Comparison of ENCODE assay signal across 8 cellular contexts in the genomic region with DNA sequence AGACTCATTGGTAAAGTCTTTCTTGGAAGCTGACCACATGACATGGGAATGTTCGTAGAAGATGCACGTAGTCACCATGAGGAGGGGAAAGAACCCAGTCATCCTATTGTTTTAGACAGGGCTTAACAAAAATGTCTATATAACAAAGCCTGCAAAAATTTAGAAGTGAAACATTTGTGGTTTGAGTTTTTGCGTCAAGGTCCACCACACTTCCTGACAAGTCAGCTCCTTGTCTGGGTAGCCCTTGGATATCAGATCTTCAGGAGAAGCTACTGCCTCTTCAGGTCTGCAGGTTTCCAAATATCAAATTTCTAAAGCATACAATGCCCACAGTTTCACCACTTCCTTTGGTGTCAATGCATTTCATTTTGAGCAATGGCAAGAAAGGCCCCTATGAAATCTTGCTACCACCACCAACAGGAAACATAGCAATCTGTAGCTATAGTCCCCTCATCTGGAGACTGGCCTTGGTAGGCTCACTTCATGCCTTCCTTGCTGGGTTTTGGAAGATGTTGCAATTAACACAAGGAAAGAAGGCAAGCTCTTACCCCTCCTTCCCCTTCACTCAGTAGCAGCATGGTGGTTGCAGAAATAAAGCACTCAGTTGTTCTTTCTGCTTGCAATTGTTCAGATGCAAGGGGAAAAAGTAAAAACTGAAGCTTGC.
DNase-seq lines count a peak whose midpoint lies in the region; ATAC-seq and TF ChIP-seq lines count a peak whose summit lies in the region.

No MANE protein-coding gene starts in this region.

- peak; percentile 65 for ATAC-seq in activated CD8-positive, alpha-beta memory T cell treated with anti-CD3 and anti-CD28 coated beads, Interleukin-2, amount 10 ng/mL, durations not matched to agents 7 days and 5 days
- ATAC-seq in stimulated activated effector memory CD8-positive, alpha-beta T cell treated with anti-CD3 and anti-CD28 coated beads, Interleukin-12 subunit alpha, Interleukin-12 subunit beta, amount 100 ng/mL, for 72 hours, result peak; percentile 77
- ATAC-seq in WTC11, result no peak

- H3K4me1 Mint-ChIP-seq in activated CD8-positive, alpha-beta memory T cell treated with anti-CD3 and anti-CD28 coated beads, Interleukin-2, amount 10 ng/mL, durations not matched to agents 7 days and 5 days, result peaks cover 46% of the 10 kb centered on the region
- peaks cover 43% of the 10 kb centered on the region for H3K4me1 Mint-ChIP-seq in stimulated activated effector memory CD8-positive, alpha-beta T cell treated with anti-CD3 and anti-CD28 coated beads, Interleukin-12 subunit alpha, Interleukin-12 subunit beta, amount 100 ng/mL, for 72 hours
- peaks cover 16% of the 10 kb centered on the region for H3K4me1 Mint-ChIP-seq in WTC11

- no peaks in the 10 kb centered on the region for H4K20me1 ChIP-seq in OCI-LY7 (ENCODE audit: insufficient read depth, low read length)

- peak overlapping the region; percentile 96 for H3K27ac Mint-ChIP-seq in activated CD8-positive, alpha-beta memory T cell treated with anti-CD3 and anti-CD28 coated beads, Interleukin-2, amount 10 ng/mL, durations not matched to agents 7 days and 5 days
- H3K27ac Mint-ChIP-seq in stimulated activated effector memory CD8-positive, alpha-beta T cell treated with anti-CD3 and anti-CD28 coated beads, Interleukin-12 subunit alpha, Interleukin-12 subunit beta, amount 100 ng/mL, for 72 hours, result peak overlapping the region; percentile 95
- no peak overlapping the region for H3K27ac Mint-ChIP-seq in WTC11

- H3K27me3 Mint-ChIP-seq in activated CD8-positive, alpha-beta memory T cell treated with anti-CD3 and anti-CD28 coated beads, Interleukin-2, amount 10 ng/mL, durations not matched to agents 7 days and 5 days, result no peaks in the 10 kb centered on the region
- H3K27me3 Mint-ChIP-seq in WTC11 (ENCODE audit: low read depth), result no peaks in the 10 kb centered on the region; the same call in 1 of the 2 replicates

- peak overlapping the region; percentile 42 for H3K27ac ChIP-seq in OCI-LY7 (ENCODE audit: low read depth, low read length, poor library complexity, severe bottlenecking)

- DNase-seq in activated CD8-positive, alpha-beta memory T cell treated with anti-CD3 and anti-CD28 coated beads, Interleukin-2, amount 10 ng/mL, durations not matched to agents 7 days and 5 days, result peak; percentile 83
- no peak for DNase-seq in activated CD8-positive, alpha-beta memory T cell treated with anti-CD3 and anti-CD28 coated beads, Interleukin-2, amount 50 U/mL, for 4 hours
- DNase-seq in OCI-LY7 (ENCODE audit: low spot score), result peak; percentile 51
- peak; percentile 40 for DNase-seq in dermis blood vessel endothelial cell
- DNase-seq in stimulated activated effector memory CD8-positive, alpha-beta T cell treated with anti-CD3 and anti-CD28 coated beads, Interleukin-12 subunit alpha, Interleukin-12 subunit beta, amount 100 ng/mL, for 72 hours (ENCODE audit: low spot score in 2 of 2), result peak in 1 of 2 donors; percentile 67
- DNase-seq in NCI-H510A (lab: John Stamatoyannopoulos, UW), result no peak
- DNase-seq in WTC11 (ENCODE audit: low spot score), result no peak
- DNase-seq in mucosa of gallbladder (ENCODE audit: low spot score), result no peak

- H3K4me3 Mint-ChIP-seq in activated CD8-positive, alpha-beta memory T cell treated with anti-CD3 and anti-CD28 coated beads, Interleukin-2, amount 10 ng/mL, durations not matched to agents 7 days and 5 days, result peak overlapping the region; percentile 52
- H3K4me3 Mint-ChIP-seq in stimulated activated effector memory CD8-positive, alpha-beta T cell treated with anti-CD3 and anti-CD28 coated beads, Interleukin-12 subunit alpha, Interleukin-12 subunit beta, amount 100 ng/mL, for 72 hours, result peak overlapping the region; percentile 58
- no peak overlapping the region for H3K4me3 Mint-ChIP-seq in WTC11

- peak overlapping the region; percentile 56 for H3K4me2 ChIP-seq in OCI-LY7 (ENCODE audit: low read length)

- H3K36me3 Mint-ChIP-seq in activated CD8-positive, alpha-beta memory T cell treated with anti-CD3 and anti-CD28 coated beads, Interleukin-2, amount 10 ng/mL, durations not matched to agents 7 days and 5 days, result peaks cover 11% of the 10 kb centered on the region
- no peaks in the 10 kb centered on the region for H3K36me3 Mint-ChIP-seq in stimulated activated effector memory CD8-positive, alpha-beta T cell treated with anti-CD3 and anti-CD28 coated beads, Interleukin-12 subunit alpha, Interleukin-12 subunit beta, amount 100 ng/mL, for 72 hours
- no peaks in the 10 kb centered on the region; the same call in 1 of the 2 replicates for H3K36me3 Mint-ChIP-seq in WTC11

- no TSS peak for BruUV-seq in OCI-LY7 (replicated peaks; lab: Mats Ljungman, UMichigan)

- no peaks in the 10 kb centered on the region for H3K9me2 ChIP-seq in OCI-LY7 (ENCODE audit: insufficient read depth, low read length)

- H3K36me3 ChIP-seq in OCI-LY7 (ENCODE audit: insufficient read depth, low read length), result no peaks in the 10 kb centered on the region

- H3K4me1 ChIP-seq in OCI-LY7 (ENCODE audit: insufficient read depth, low read length, poor library complexity, severe bottlenecking), result peaks cover 31% of the 10 kb centered on the region

- H3K4me3 ChIP-seq in OCI-LY7 (ENCODE audit: low read depth, low read length, poor library complexity, severe bottlenecking), result peak overlapping the region; percentile 27

- no peaks in the 10 kb centered on the region; the same call in 1 of the 2 replicates for H3K9me3 ChIP-seq in OCI-LY7 (ENCODE audit: low read length)

- intact Hi-C loops in OCI-LY7 (cut with micrococcal nuclease; ENCODE audit: unreplicated experiment), result loop anchor here (10.0 kb wide), 1 partner anchor 262 kb away; no protein-coding TSS in a partner anchor

- TF ChIP-seq CTCF in OCI-LY7 (conservative IDR thresholded peaks at IDR 0.05; ENCODE audit: low read length), result no peak
- TF ChIP-seq CTCF in WTC11 (IDR thresholded peaks at IDR 0.05), result no peak

- POLR2A ChIA-PET in OCI-LY7 (lab: Charles Lee), result interaction anchor here (1.0 to 1.6 kb wide), 5 partner anchors 10 to 182 kb away, joined by 3 to 4 read pairs (median 3); no protein-coding TSS in a partner anchor
- POLR2A ChIA-PET in WTC11 (lab: Charles Lee), result no interaction called here

- CTCF ChIA-PET in activated CD8-positive, alpha-beta memory T cell treated with anti-CD3 and anti-CD28 coated beads, Interleukin-2, amount 10 ng/mL, durations not matched to agents 7 days and 5 days (lab: Charles Lee), result interaction anchor here (1.1 to 10.3 kb wide), 11 partner anchors 10 to 713 kb away, joined by 3 to 101 read pairs (median 5); no protein-coding TSS in a partner anchor
- CTCF ChIA-PET in OCI-LY7 (lab: Charles Lee; ENCODE audit: unreplicated experiment) (interaction anchor here (1.3 kb wide), 1 partner anchor 596 kb away, joined by 3 read pairs; no protein-coding TSS in a partner anchor), WTC11 (lab: Charles Lee) (interaction anchor here (0.5 to 1.7 kb wide), 5 partner anchors 24 to 713 kb away, joined by 3 to 5 read pairs (median 3); no protein-coding TSS in a partner anchor)

- no peaks in the 10 kb centered on the region for H3K79me2 ChIP-seq in OCI-LY7 (ENCODE audit: insufficient read depth, low read depth, low read length)

- H2AFZ ChIP-seq in OCI-LY7 (ENCODE audit: low read length), result peak overlapping the region; percentile 79; the same call in 1 of the 2 replicates

- H3K9me3 Mint-ChIP-seq in activated CD8-positive, alpha-beta memory T cell treated with anti-CD3 and anti-CD28 coated beads, Interleukin-2, amount 10 ng/mL, durations not matched to agents 7 days and 5 days (ENCODE audit: low read depth), result no peaks in the 10 kb centered on the region
- no peaks in the 10 kb centered on the region for H3K9me3 Mint-ChIP-seq in stimulated activated effector memory CD8-positive, alpha-beta T cell treated with anti-CD3 and anti-CD28 coated beads, Interleukin-12 subunit alpha, Interleukin-12 subunit beta, amount 100 ng/mL, for 72 hours
- H3K9me3 Mint-ChIP-seq in WTC11, result peaks cover 9% of the 10 kb centered on the region; the same call in 1 of the 2 replicates

TF ChIP-seq in WTC11, 78 proteins besides CTCF, POLR2A, EP300 and RAD21 (continues in another document):
- TF ChIP-seq, protein P1, sequence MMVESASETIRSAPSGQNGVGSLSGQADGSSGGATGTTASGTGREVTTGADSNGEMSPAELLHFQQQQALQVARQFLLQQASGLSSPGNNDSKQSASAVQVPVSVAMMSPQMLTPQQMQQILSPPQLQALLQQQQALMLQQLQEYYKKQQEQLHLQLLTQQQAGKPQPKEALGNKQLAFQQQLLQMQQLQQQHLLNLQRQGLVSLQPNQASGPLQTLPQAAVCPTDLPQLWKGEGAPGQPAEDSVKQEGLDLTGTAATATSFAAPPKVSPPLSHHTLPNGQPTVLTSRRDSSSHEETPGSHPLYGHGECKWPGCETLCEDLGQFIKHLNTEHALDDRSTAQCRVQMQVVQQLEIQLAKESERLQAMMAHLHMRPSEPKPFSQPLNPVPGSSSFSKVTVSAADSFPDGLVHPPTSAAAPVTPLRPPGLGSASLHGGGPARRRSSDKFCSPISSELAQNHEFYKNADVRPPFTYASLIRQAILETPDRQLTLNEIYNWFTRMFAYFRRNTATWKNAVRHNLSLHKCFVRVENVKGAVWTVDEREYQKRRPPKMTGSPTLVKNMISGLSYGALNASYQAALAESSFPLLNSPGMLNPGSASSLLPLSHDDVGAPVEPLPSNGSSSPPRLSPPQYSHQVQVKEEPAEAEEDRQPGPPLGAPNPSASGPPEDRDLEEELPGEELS (CRISPR knock-in tag; IDR thresholded peaks at IDR 0.05), result no peak
- no peak for TF ChIP-seq SMAD4 (CRISPR knock-in tag; IDR thresholded peaks at IDR 0.05)
- TF ChIP-seq IRF2 (CRISPR knock-in tag; IDR thresholded peaks at IDR 0.05; ENCODE audit: borderline replicate concordance, low read depth), result no peak
- TF ChIP-seq ZNF671 (CRISPR knock-in tag; IDR thresholded peaks at IDR 0.05), result no peak
- TF ChIP-seq, protein P2, sequence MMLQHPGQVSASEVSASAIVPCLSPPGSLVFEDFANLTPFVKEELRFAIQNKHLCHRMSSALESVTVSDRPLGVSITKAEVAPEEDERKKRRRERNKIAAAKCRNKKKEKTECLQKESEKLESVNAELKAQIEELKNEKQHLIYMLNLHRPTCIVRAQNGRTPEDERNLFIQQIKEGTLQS (CRISPR knock-in tag; conservative IDR thresholded peaks at IDR 0.05), result no peak
- TF ChIP-seq, protein P3, sequence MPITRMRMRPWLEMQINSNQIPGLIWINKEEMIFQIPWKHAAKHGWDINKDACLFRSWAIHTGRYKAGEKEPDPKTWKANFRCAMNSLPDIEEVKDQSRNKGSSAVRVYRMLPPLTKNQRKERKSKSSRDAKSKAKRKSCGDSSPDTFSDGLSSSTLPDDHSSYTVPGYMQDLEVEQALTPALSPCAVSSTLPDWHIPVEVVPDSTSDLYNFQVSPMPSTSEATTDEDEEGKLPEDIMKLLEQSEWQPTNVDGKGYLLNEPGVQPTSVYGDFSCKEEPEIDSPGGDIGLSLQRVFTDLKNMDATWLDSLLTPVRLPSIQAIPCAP (CRISPR knock-in tag; IDR thresholded peaks at IDR 0.05), result no peak

Comparison
In these comparisons a context has a peak if more than half of its experiments do, and no peak if none do; other contexts are left out.
1. DNase-seq: peak in activated CD8-positive, alpha-beta memory T cell treated with anti-CD3 and anti-CD28 coated beads, Interleukin-2, amount 10 ng/mL, durations not matched to agents 7 days and 5 days (single experiment), OCI-LY7 (single experiment) and dermis blood vessel endothelial cell (single experiment); none in activated CD8-positive, alpha-beta memory T cell treated with anti-CD3 and anti-CD28 coated beads, Interleukin-2, amount 50 U/mL, for 4 hours (single experiment), NCI-H510A (single experiment), WTC11 (single experiment) and mucosa of gallbladder (single experiment).